ENCODE assay signal across 11 cellular contexts in genomic region chr6:21665101-21665435, GRCh38.
DNase-seq lines count a peak whose midpoint lies in the region; ATAC-seq and TF ChIP-seq lines count a peak whose summit lies in the region.
"Had no signal": no experiment of that assay in that cellular context is flagged by ENCODE, and none has a peak within 500 bp of the region (broad histone marks: within the 10 kb centered on the region; RNA-seq: fewer than 3 reads in every experiment).

No MANE protein-coding gene starts in this region.

- no peak overlapping the region for H2AFZ ChIP-seq in MM.1S (ENCODE audit: low read length)

- intact Hi-C loops in Caco-2 (cut with micrococcal nuclease; ENCODE audit: unreplicated experiment) (no loop called here), left ventricle myocardium inferior (cut with micrococcal nuclease) (no loop called here)

- H3K4me3 ChIP-seq in Caco-2 (ENCODE audit: low read depth, low read length) (no peak overlapping the region), left ventricle myocardium inferior (peak overlapping the region; percentile 76), rectal smooth muscle tissue (ENCODE audit: low read length) (peak overlapping the region; percentile 84), MM.1S (ENCODE audit: low read length) (no peak overlapping the region)

- H3K27me3 ChIP-seq in Caco-2 (replicated peaks; ENCODE audit: control insufficient read depth, insufficient read depth, low read length) = no peaks in the 10 kb centered on the region
- peaks cover 75% of the 10 kb centered on the region for H3K27me3 ChIP-seq in left ventricle myocardium inferior (ENCODE audit: low read depth)
- peaks cover 9% of the 10 kb centered on the region for H3K27me3 ChIP-seq in rectal smooth muscle tissue (ENCODE audit: control insufficient read depth, insufficient read depth, low read length)
- H3K27me3 ChIP-seq in MM.1S (replicated peaks; ENCODE audit: insufficient read depth, low read length) = no peaks in the 10 kb centered on the region

- H3K27ac Mint-ChIP-seq in Caco-2 (ENCODE audit: unreplicated experiment) = no peak overlapping the region
- H3K27ac Mint-ChIP-seq in activated naive CD8-positive, alpha-beta T cell treated with anti-CD3 and anti-CD28 coated beads for 36 hours = no peak overlapping the region

- H3K9me2 ChIP-seq in MM.1S (replicated peaks; ENCODE audit: insufficient read depth, low read length) = no peaks in the 10 kb centered on the region

- no peaks in the 10 kb centered on the region for H3K9me3 Mint-ChIP-seq in Caco-2 (ENCODE audit: unreplicated experiment)
- no peaks in the 10 kb centered on the region for H3K9me3 Mint-ChIP-seq in activated naive CD8-positive, alpha-beta T cell treated with anti-CD3 and anti-CD28 coated beads for 36 hours

- POLR2A ChIA-PET in Caco-2 (lab: Charles Lee) = no interaction called here

- TF ChIP-seq CTCF in Caco-2 (IDR thresholded peaks at IDR 0.05; ENCODE audit: insufficient read depth in 1 of 2, low read depth in 1 of 2, low read length in 1 of 2, severe bottlenecking in 1 of 2, unreplicated experiment in 1 of 2) = no peak
- no peak for TF ChIP-seq CTCF in left ventricle myocardium inferior (IDR thresholded peaks at IDR 0.05; ENCODE audit: borderline replicate concordance)
- no peak for TF ChIP-seq CTCF in MM.1S (IDR thresholded peaks at IDR 0.05; ENCODE audit: low read length)

- H3K4me3 Mint-ChIP-seq in Caco-2 (ENCODE audit: unreplicated experiment) = peak overlapping the region; percentile 82
- H3K4me3 Mint-ChIP-seq in activated naive CD8-positive, alpha-beta T cell treated with anti-CD3 and anti-CD28 coated beads for 36 hours = peak overlapping the region; percentile 65

- no peak overlapping the region for H3K4me2 ChIP-seq in MM.1S (ENCODE audit: low read depth, low read length)

- H3K9me3 ChIP-seq in Caco-2 (no peaks in the 10 kb centered on the region), left ventricle myocardium inferior (replicated peaks) (no peaks in the 10 kb centered on the region), MM.1S (replicated peaks; ENCODE audit: insufficient read depth, low read length) (no peaks in the 10 kb centered on the region)

- H3K4me1 Mint-ChIP-seq in Caco-2 (ENCODE audit: low read depth, unreplicated experiment) = no peaks in the 10 kb centered on the region
- H3K4me1 Mint-ChIP-seq in activated naive CD8-positive, alpha-beta T cell treated with anti-CD3 and anti-CD28 coated beads for 36 hours = peaks cover 19% of the 10 kb centered on the region

- H3K36me3 ChIP-seq in Caco-2 (ENCODE audit: control insufficient read depth, insufficient read depth, low read length) (no peaks in the 10 kb centered on the region), left ventricle myocardium inferior (no peaks in the 10 kb centered on the region), rectal smooth muscle tissue (ENCODE audit: control insufficient read depth, insufficient read depth, low read length) (no peaks in the 10 kb centered on the region), MM.1S (replicated peaks; ENCODE audit: insufficient read depth, low read length) (no peaks in the 10 kb centered on the region)

- BruUV-seq in Caco-2 (replicated peaks; lab: Mats Ljungman, UMichigan) = no TSS peak

- H3K4me1 ChIP-seq in Caco-2 = peaks cover 7% of the 10 kb centered on the region; the same call in 1 of the 2 replicates
- peaks cover 32% of the 10 kb centered on the region for H3K4me1 ChIP-seq in left ventricle myocardium inferior
- H3K4me1 ChIP-seq in rectal smooth muscle tissue (ENCODE audit: control insufficient read depth, insufficient read depth, low read length) = peaks cover 4% of the 10 kb centered on the region
- no peaks in the 10 kb centered on the region for H3K4me1 ChIP-seq in MM.1S (ENCODE audit: low read length)

- DNase-seq in Caco-2 (no peak), left ventricle myocardium inferior (no peak), MM.1S (no peak), substantia nigra (lab: John Stamatoyannopoulos, UW) (no peak)
- DNase-seq in activated naive CD8-positive, alpha-beta T cell treated with anti-CD3 and anti-CD28 coated beads for 36 hours = no peak
- no peak for DNase-seq in activated CD4-positive, CD25-positive, alpha-beta regulatory T cell treated with anti-CD3 and anti-CD28 coated beads, Interleukin-2, amount 50 U/mL, for 72 hours
- DNase-seq: activated CD4-positive, CD25-positive, alpha-beta regulatory T cell; GOT3; NCI-H187 had no signal

- CTCF ChIA-PET in Caco-2 (lab: Charles Lee) = no interaction called here

- no peaks in the 10 kb centered on the region for H3F3A ChIP-seq in MM.1S (ENCODE audit: insufficient read depth, low read length)

- H3K9ac ChIP-seq in rectal smooth muscle tissue (ENCODE audit: low read length) = no peak overlapping the region
- no peak overlapping the region for H3K9ac ChIP-seq in MM.1S (ENCODE audit: low read length)

- H3K27ac ChIP-seq in left ventricle myocardium inferior (replicated peaks) (peak overlapping the region; percentile 76), rectal smooth muscle tissue (ENCODE audit: low read depth, low read length) (no peak overlapping the region), MM.1S (ENCODE audit: low read length) (no peak overlapping the region), substantia nigra (ENCODE audit: low read depth, low read length, poor library complexity, severe bottlenecking) (no peak overlapping the region)

- H3K27me3 Mint-ChIP-seq in Caco-2 (ENCODE audit: insufficient read depth, unreplicated experiment) = no peaks in the 10 kb centered on the region
- peaks cover 80% of the 10 kb centered on the region for H3K27me3 Mint-ChIP-seq in activated naive CD8-positive, alpha-beta T cell treated with anti-CD3 and anti-CD28 coated beads for 36 hours

- H3K79me2 ChIP-seq in MM.1S (ENCODE audit: low read length) = no peaks in the 10 kb centered on the region

- H3K36me3 Mint-ChIP-seq in Caco-2 (ENCODE audit: insufficient read depth, unreplicated experiment) = peaks cover 5% of the 10 kb centered on the region
- no peaks in the 10 kb centered on the region for H3K36me3 Mint-ChIP-seq in activated naive CD8-positive, alpha-beta T cell treated with anti-CD3 and anti-CD28 coated beads for 36 hours

- no peak for ATAC-seq in GM19455 (IDR thresholded peaks at IDR 0.05; ENCODE audit: unreplicated experiment)

- H4K20me1 ChIP-seq in MM.1S (ENCODE audit: insufficient read depth, low read length) = no peaks in the 10 kb centered on the region

Comparison
In these comparisons a context has a peak if more than half of its experiments do, and no peak if none do; other contexts are left out.
1. H3K4me3 ChIP-seq: peak in left ventricle myocardium inferior (single experiment) and rectal smooth muscle tissue (single experiment); none in Caco-2 (single experiment) and MM.1S (single experiment).